ENCODE assay signal across 8 cellular contexts in the genomic region with DNA sequence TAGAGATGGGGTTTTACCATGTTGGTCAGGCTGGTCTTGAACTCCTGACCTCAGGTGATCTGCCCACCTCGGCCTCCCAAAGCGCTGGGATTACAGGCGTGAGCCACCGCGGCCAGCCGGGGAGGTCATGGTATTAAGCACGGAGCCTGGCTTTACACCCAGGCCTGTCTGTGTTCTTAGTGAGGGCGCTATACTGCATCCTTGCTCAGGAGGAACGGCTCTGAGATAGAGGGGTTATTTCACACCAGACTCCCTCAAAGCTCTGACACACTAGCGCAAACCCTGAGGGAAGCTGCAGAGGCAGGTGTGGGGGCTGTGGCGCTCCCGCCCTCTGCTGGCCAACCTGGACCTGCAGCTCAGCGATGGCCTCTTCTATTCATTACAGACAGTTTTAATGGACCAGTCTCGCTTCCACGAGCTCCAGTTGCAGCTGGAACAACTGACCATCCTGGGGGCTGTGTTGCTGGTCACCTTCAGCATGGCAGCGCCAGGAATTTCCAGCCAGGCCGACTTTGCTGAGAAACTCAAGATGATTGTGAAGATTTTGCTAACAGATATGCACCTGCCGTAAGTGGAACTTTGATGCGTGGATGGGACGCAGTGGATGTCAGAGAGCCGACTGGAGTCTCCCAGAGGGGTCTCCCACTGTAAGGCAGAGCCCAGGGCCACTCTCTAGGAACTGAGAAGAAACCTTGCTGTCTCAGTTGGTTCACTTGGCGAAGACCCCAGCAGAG. TPM values are rescaled to one million over a fixed set of nuclear protein-coding genes. Genes with fewer than 3 reads are reported as not detected.
DNase-seq lines count a peak whose midpoint lies in the region; ATAC-seq and TF ChIP-seq lines count a peak whose summit lies in the region.

No MANE protein-coding gene starts in this region.

- no peak overlapping the region for H3K27ac ChIP-seq in parathyroid adenoma

- H3K27ac Mint-ChIP-seq in type B pancreatic cell, result peak overlapping the region; percentile 51

- H2AFZ ChIP-seq in parathyroid adenoma, result no peak overlapping the region

- no peak overlapping the region for H3K4me2 ChIP-seq in parathyroid adenoma (ENCODE audit: low read length)

- H3K9ac ChIP-seq in parathyroid adenoma, result no peak overlapping the region

- peaks cover 12% of the 10 kb centered on the region for H3K4me1 Mint-ChIP-seq in type B pancreatic cell (ENCODE audit: unreplicated experiment)

- peak; percentile 47 for ATAC-seq in GM19452 (IDR thresholded peaks at IDR 0.05; ENCODE audit: unreplicated experiment)

- H3K27me3 Mint-ChIP-seq in type B pancreatic cell, result no peaks in the 10 kb centered on the region

- peak overlapping the region; percentile 36 for H3K4me3 Mint-ChIP-seq in type B pancreatic cell

- no peaks in the 10 kb centered on the region for H3K79me2 ChIP-seq in parathyroid adenoma

- H3K27me3 ChIP-seq in parathyroid adenoma (ENCODE audit: control insufficient read depth, insufficient read depth, low read length), result no peaks in the 10 kb centered on the region

- TF ChIP-seq CTCF in parathyroid adenoma (IDR thresholded peaks at IDR 0.05) (peak; percentile 71), type B pancreatic cell (conservative IDR thresholded peaks at IDR 0.05) (peak; percentile 90)

- in situ Hi-C loops in SK-MEL-5 (cut with HindIII; ENCODE audit: low pct_unique_long_range_greater_than_20kb, low sequenced_read_pairs), result no loop called here

- peak; percentile 79 for DNase-seq in Ammon's horn (ENCODE audit: low spot score)
- peak; percentile 72 to 73 for DNase-seq in Kasumi-1 (lab: John Stamatoyannopoulos, UW)
- peak; percentile 67 for DNase-seq in SK-MEL-5 (ENCODE audit: low read depth, low spot score)
- DNase-seq in activated gamma-delta T cell treated with Interleukin-2 at 50 U/mL for 16 hours, result peak; percentile 65
- peak; percentile 7 for DNase-seq in glomerular endothelial cell (ENCODE audit: extremely low read depth, low read depth, low spot score)
- peak; percentile 78 for DNase-seq in type B pancreatic cell (ENCODE audit: extremely low spot score, unreplicated experiment)

- H3K4me1 ChIP-seq in parathyroid adenoma, result no peaks in the 10 kb centered on the region

- no peaks in the 10 kb centered on the region for H3K36me3 ChIP-seq in parathyroid adenoma (ENCODE audit: control insufficient read depth, insufficient read depth, low read length)

- no peaks in the 10 kb centered on the region for H3K9me3 ChIP-seq in parathyroid adenoma (ENCODE audit: control insufficient read depth, low read length)

- peaks cover 17% of the 10 kb centered on the region for H3K36me3 Mint-ChIP-seq in type B pancreatic cell

- no peaks in the 10 kb centered on the region for H3K9me3 Mint-ChIP-seq in type B pancreatic cell

- no peak overlapping the region for H3K4me3 ChIP-seq in parathyroid adenoma (ENCODE audit: low read depth, low read length)

RNA-seq across cellular contexts. Expression of a gene that starts 26.2 kb away (rescaled TPM):
- total RNA-seq in SK-MEL-5 (2014; rRNA removed; shearing (Covaris generic)), result 10.6 and 11.9 TPM in 2 replicates
- 12.1 and 19.8 TPM in 2 replicates for polyA plus RNA-seq in SK-MEL-5 (2015; cell fraction: cytosol; rRNA removed)
- polyA plus RNA-seq in SK-MEL-5 (2015; cell fraction: nucleus; rRNA removed), result 11.5 and 17.5 TPM in 2 replicates
- 23.2 and 32.9 TPM in 2 replicates for total RNA-seq in glomerular endothelial cell
- 15.5 and 17.0 TPM in 2 replicates for total RNA-seq in type B pancreatic cell (ENCODE audit: low replicate concordance)

RNA-seq across cellular contexts. Expression of a gene that starts 49.9 kb away (rescaled TPM):
- total RNA-seq in SK-MEL-5 (2014; rRNA removed; shearing (Covaris generic)), result 4.4 and 6.3 TPM in 2 replicates
- polyA plus RNA-seq in SK-MEL-5 (2015; cell fraction: cytosol; rRNA removed), result 2.6 and 3.5 TPM in 2 replicates
- polyA plus RNA-seq in SK-MEL-5 (2015; cell fraction: nucleus; rRNA removed), result 18.7 and 26.2 TPM in 2 replicates
- total RNA-seq in glomerular endothelial cell, result 0.99 and 2.0 TPM in 2 replicates
- total RNA-seq in type B pancreatic cell (ENCODE audit: low replicate concordance), result 3.7 and 6.6 TPM in 2 replicates

Comparison
In these comparisons a context has a peak if more than half of its experiments do, and no peak if none do; other contexts are left out.
1. DNase-seq: peak in every context shown above with its lines; median percentile 79 in Ammon's horn; 78 in type B pancreatic cell; 72 in Kasumi-1; 67 in SK-MEL-5; 65 in activated gamma-delta T cell treated with Interleukin-2 at 50 U/mL for 16 hours; 7 in glomerular endothelial cell.